In the genomic region with DNA sequence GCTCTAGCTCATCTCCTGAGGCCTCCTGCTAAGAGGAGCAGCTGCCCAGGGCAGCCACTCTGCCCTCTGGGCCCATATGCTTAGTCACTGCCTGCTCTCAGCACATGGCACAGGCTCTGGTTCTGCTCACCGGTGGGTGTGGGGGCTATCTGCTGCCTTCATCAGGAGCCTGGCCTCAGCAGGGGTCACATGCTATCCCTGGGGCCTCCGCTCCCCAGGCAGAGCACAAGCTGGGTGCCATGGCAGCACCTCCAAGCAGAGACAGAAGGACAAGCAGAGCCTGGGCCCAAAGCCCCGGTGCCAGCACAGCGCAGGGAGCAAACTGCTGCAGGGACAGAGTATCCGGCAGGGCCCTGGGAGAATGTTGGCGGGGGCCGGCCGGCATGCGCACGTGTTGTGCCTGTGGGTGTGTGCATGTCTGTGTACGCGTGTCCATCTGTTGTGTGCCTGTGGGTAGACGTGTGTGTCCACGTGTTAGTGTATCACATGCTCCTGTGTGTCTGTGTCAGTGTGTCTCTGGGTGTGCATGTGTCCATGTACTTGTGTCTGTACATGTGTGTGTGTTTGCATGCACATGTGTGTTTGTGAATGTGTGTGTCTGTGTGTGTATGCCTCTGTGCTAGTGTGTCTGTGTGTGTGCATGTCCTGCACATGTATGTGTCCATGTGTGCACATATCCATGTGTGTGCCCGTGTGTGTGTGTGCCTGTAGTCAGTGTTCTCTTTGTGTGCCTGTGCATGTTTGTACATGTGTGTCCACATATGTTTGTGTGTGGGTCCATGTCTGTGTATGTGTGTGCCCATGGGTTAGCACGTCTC, we compare ENCODE assay signal across 14 cellular contexts.
DNase-seq lines count a peak whose midpoint lies in the region; ATAC-seq, FAIRE-seq and TF ChIP-seq lines count a peak whose summit lies in the region.
"Had no signal": no experiment of that assay in that cellular context is flagged by ENCODE, and none has a peak within 500 bp of the region (broad histone marks: within the 10 kb centered on the region; RNA-seq: fewer than 3 reads in every experiment).

No MANE protein-coding gene starts in this region.

- peak overlapping the region; percentile 36; the same call in 1 of the 2 replicates for H3K4me3 ChIP-seq in HUES48 (ENCODE audit: low read depth, low read length)
- H3K4me3 ChIP-seq in bronchial epithelial cell (ENCODE audit: low read depth, low read length): no peak overlapping the region
- peak overlapping the region; percentile 38 for H3K4me3 ChIP-seq in trophoblast cell (ENCODE audit: low read depth, low read length)
- H3K4me3 ChIP-seq: esophagus squamous epithelium, SJSA1, skin epidermis had no signal

- no peak overlapping the region for H3K23ac ChIP-seq in trophoblast cell (ENCODE audit: low read length)

- DNase-seq in activated CD8-positive, alpha-beta memory T cell treated with anti-CD3 and anti-CD28 coated beads, Interleukin-2, amount 50 U/mL, for 48 hours: peak; percentile 46
- DNase-seq in activated CD8-positive, alpha-beta memory T cell treated with anti-CD3 and anti-CD28 coated beads, Interleukin-2, amount 50 U/mL, for 4 hours: no peak
- DNase-seq in bronchial epithelial cell (ENCODE audit: low read depth): no peak
- DNase-seq in trophoblast cell: no peak
- no peak for DNase-seq in LoVo (ENCODE audit: low spot score)
- no peak for DNase-seq in substantia nigra (lab: John Stamatoyannopoulos, UW)
- DNase-seq: activated gamma-delta T cell, esophagus squamous epithelium, natural killer cell had no signal

- H2BK12ac ChIP-seq in trophoblast cell (ENCODE audit: low read length): no peak overlapping the region

- no peaks in the 10 kb centered on the region for H3K79me2 ChIP-seq in trophoblast cell (ENCODE audit: control insufficient read depth, insufficient read depth, low read length, poor library complexity)

- H3K36me3 ChIP-seq in HUES48 (ENCODE audit: control insufficient read depth, insufficient read depth, low read length) (no peaks in the 10 kb centered on the region), bronchial epithelial cell (ENCODE audit: control insufficient read depth, insufficient read depth, low read length) (no peaks in the 10 kb centered on the region), trophoblast cell (ENCODE audit: control insufficient read depth in 1 of 2, insufficient read depth in 2 of 2, low read length in 2 of 2) (no peaks in the 10 kb centered on the region)
- H3K36me3 ChIP-seq: esophagus squamous epithelium, SJSA1 had no signal

- no peak overlapping the region for H3K4ac ChIP-seq in trophoblast cell (ENCODE audit: low read depth, low read length)

- no peak overlapping the region for H4K8ac ChIP-seq in trophoblast cell (ENCODE audit: low read depth, low read length)

- H3K18ac ChIP-seq in trophoblast cell (ENCODE audit: low read length): no peak overlapping the region

- no peak overlapping the region for H3K27ac ChIP-seq in HUES48 (ENCODE audit: low read depth, low read length)
- no peak overlapping the region for H3K27ac ChIP-seq in trophoblast cell (ENCODE audit: low read depth, low read length)
- H3K27ac ChIP-seq in substantia nigra (ENCODE audit: low read depth, low read length, poor library complexity, severe bottlenecking): no peak overlapping the region
- H3K27ac ChIP-seq: esophagus squamous epithelium, SJSA1, skin epidermis had no signal

- no peak overlapping the region for H3K14ac ChIP-seq in trophoblast cell (ENCODE audit: low read length)

- no peak overlapping the region for H4K91ac ChIP-seq in trophoblast cell (ENCODE audit: low read depth, low read length)

- H3K4me2 ChIP-seq in trophoblast cell (ENCODE audit: low read length): no peak overlapping the region

- WGBS in trophoblast cell (ENCODE audit: extremely low coverage, insufficient coverage, insufficient read length): no CpG with 5 or more reads among the region's 16 CpGs

- H3K9ac ChIP-seq in HUES48 (ENCODE audit: low read depth, low read length): no peak overlapping the region
- H3K9ac ChIP-seq in trophoblast cell (ENCODE audit: low read length): no peak overlapping the region

- no peak overlapping the region for H4K12ac ChIP-seq in trophoblast cell (ENCODE audit: low read depth, low read length)

- no peak overlapping the region for H2AK5ac ChIP-seq in trophoblast cell (ENCODE audit: low read length)

- H3K27me3 ChIP-seq in HUES48 (ENCODE audit: control insufficient read depth, insufficient read depth, low read length) (no peaks in the 10 kb centered on the region), bronchial epithelial cell (ENCODE audit: control insufficient read depth, insufficient read depth, low read length) (no peaks in the 10 kb centered on the region), trophoblast cell (ENCODE audit: insufficient read depth, low read length) (no peaks in the 10 kb centered on the region)
- H3K27me3 ChIP-seq: esophagus squamous epithelium, SJSA1 had no signal

- peak; percentile 68 for FAIRE-seq in bronchial epithelial cell (lab: Jason Lieb, UNC)

- TF ChIP-seq CTCF in bronchial epithelial cell (IDR thresholded peaks at IDR 0.05; ENCODE audit: insufficient read depth, low read length, severe bottlenecking): no peak

- H2BK120ac ChIP-seq in trophoblast cell (ENCODE audit: insufficient read depth, low read length, poor library complexity): no peak overlapping the region

- no peak overlapping the region for H2BK5ac ChIP-seq in trophoblast cell (ENCODE audit: low read depth, low read length, poor library complexity)

- no peaks in the 10 kb centered on the region for H3K79me1 ChIP-seq in trophoblast cell (ENCODE audit: low read length)

- H3K9me3 ChIP-seq in HUES48 (ENCODE audit: control insufficient read depth, insufficient read depth, low read length): peaks cover 84% of the 10 kb centered on the region
- peaks cover 87% of the 10 kb centered on the region for H3K9me3 ChIP-seq in trophoblast cell (ENCODE audit: insufficient read depth, low read depth, low read length)

- H2AFZ ChIP-seq in trophoblast cell (ENCODE audit: insufficient read depth, low read length, poor library complexity): no peak overlapping the region

- H3K4me1 ChIP-seq in HUES48 (ENCODE audit: control insufficient read depth, insufficient read depth, low read length) (no peaks in the 10 kb centered on the region), trophoblast cell (ENCODE audit: control insufficient read depth in 1 of 2, insufficient read depth in 2 of 2, low read length in 2 of 2) (no peaks in the 10 kb centered on the region)
- H3K4me1 ChIP-seq: esophagus squamous epithelium, SJSA1 had no signal

- no peak for ATAC-seq in HG03135 (IDR thresholded peaks at IDR 0.05; ENCODE audit: unreplicated experiment)
- ATAC-seq: natural killer cell, WTC11 had no signal
